In the genomic region with DNA sequence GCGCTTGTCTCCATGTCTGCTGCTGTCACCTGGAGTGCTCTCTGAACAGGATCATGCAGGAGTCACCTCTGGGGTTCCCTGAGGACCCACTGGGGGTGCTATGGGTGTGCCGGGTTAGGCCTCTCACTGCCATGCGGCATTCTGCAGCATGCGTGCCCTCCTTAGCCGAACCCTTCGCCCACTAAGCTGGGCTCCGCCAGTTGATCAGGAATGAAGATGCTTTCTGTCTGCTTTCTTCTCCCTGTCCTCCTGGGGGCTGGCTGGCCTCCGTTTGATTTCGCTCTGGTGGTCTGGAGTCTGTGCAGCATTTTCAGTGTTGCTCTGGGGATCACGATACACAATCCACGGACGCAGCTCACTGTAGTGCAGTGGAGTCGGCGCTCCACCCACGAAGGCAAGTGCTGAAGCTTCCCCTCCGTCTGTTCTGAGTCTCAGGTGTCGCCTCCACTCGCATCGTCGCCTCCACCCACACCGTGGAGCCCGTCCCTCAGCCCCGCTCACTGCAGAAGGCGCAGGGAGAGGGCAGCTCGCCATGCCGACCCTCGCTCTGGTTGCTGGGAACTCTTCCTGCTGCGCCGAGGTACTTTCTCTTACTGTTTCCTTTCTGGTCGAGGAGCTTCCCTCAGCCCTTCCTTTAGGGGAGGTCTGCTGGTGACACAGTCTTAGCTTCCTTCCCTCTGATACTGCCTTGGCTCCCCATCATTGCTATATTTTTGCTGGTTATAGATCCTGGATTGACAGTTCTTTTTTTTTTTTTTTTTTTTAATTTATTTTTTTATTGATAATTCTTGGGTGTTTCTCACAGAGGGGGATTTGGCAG, we compare ENCODE assay signal across 2 cellular contexts.
TF ChIP-seq lines count a peak whose summit lies in the region.

No MANE protein-coding gene starts in this region.

TF ChIP-seq in IMR-90, 13 proteins besides CTCF, POLR2A, EP300 and RAD21:
- no peak for TF ChIP-seq BHLHE40 (IDR thresholded peaks at IDR 0.05; ENCODE audit: low read depth, low read length)
- TF ChIP-seq SMC3 (IDR thresholded peaks at IDR 0.05; ENCODE audit: low read depth, low read length) = no peak
- no peak for TF ChIP-seq MAFK (IDR thresholded peaks at IDR 0.05; ENCODE audit: low read depth, low read length)
- no peak for TF ChIP-seq FOS (IDR thresholded peaks at IDR 0.05; ENCODE audit: low read depth, low read length)
- TF ChIP-seq RCOR1 (IDR thresholded peaks at IDR 0.05; ENCODE audit: insufficient replicate concordance, low read length) = no peak
- no peak for TF ChIP-seq ELK1 (IDR thresholded peaks at IDR 0.05; ENCODE audit: borderline replicate concordance, low read depth, low read length)
- TF ChIP-seq NFE2L2 (IDR thresholded peaks at IDR 0.05; ENCODE audit: low read depth, low read length) = no peak
- TF ChIP-seq MXI1 (IDR thresholded peaks at IDR 0.05; ENCODE audit: borderline replicate concordance, low read depth, low read length) = no peak
- TF ChIP-seq MAZ (IDR thresholded peaks at IDR 0.05; ENCODE audit: borderline replicate concordance, low read depth, low read length) = no peak
- TF ChIP-seq CEBPB (IDR thresholded peaks at IDR 0.05; ENCODE audit: low read depth, low read length) = no peak
- TF ChIP-seq CHD1 (IDR thresholded peaks at IDR 0.05; ENCODE audit: low read depth, low read length) = no peak
- TF ChIP-seq USF2 (IDR thresholded peaks at IDR 0.05; ENCODE audit: low read depth, low read length) = no peak
- TF ChIP-seq RFX5 (IDR thresholded peaks at IDR 0.05; ENCODE audit: low read depth, low read length) = no peak

TF ChIP-seq in GM23338, 12 proteins besides CTCF, POLR2A, EP300 and RAD21:
- TF ChIP-seq STAT1 (IDR thresholded peaks at IDR 0.05; ENCODE audit: unreplicated experiment) (no peak), EZH2phosphoT487 (IDR thresholded peaks at IDR 0.05; ENCODE audit: unreplicated experiment) (no peak), CREB1 (CRISPR knock-in tag; IDR thresholded peaks at IDR 0.05; ENCODE audit: low read depth) (no peak), JUNB (IDR thresholded peaks at IDR 0.05; ENCODE audit: unreplicated experiment) (no peak), ZNF114 (CRISPR knock-in tag; IDR thresholded peaks at IDR 0.05) (no peak), EZH2 (IDR thresholded peaks at IDR 0.05; ENCODE audit: low read depth, unreplicated experiment) (no peak), ZNF331 (CRISPR knock-in tag; IDR thresholded peaks at IDR 0.05; ENCODE audit: low read depth) (no peak), NANOG (IDR thresholded peaks at IDR 0.05; ENCODE audit: borderline replicate concordance) (no peak), POLR2AphosphoS5 (IDR thresholded peaks at IDR 0.05; ENCODE audit: low read depth) (no peak)
- TF ChIP-seq, protein P1, sequence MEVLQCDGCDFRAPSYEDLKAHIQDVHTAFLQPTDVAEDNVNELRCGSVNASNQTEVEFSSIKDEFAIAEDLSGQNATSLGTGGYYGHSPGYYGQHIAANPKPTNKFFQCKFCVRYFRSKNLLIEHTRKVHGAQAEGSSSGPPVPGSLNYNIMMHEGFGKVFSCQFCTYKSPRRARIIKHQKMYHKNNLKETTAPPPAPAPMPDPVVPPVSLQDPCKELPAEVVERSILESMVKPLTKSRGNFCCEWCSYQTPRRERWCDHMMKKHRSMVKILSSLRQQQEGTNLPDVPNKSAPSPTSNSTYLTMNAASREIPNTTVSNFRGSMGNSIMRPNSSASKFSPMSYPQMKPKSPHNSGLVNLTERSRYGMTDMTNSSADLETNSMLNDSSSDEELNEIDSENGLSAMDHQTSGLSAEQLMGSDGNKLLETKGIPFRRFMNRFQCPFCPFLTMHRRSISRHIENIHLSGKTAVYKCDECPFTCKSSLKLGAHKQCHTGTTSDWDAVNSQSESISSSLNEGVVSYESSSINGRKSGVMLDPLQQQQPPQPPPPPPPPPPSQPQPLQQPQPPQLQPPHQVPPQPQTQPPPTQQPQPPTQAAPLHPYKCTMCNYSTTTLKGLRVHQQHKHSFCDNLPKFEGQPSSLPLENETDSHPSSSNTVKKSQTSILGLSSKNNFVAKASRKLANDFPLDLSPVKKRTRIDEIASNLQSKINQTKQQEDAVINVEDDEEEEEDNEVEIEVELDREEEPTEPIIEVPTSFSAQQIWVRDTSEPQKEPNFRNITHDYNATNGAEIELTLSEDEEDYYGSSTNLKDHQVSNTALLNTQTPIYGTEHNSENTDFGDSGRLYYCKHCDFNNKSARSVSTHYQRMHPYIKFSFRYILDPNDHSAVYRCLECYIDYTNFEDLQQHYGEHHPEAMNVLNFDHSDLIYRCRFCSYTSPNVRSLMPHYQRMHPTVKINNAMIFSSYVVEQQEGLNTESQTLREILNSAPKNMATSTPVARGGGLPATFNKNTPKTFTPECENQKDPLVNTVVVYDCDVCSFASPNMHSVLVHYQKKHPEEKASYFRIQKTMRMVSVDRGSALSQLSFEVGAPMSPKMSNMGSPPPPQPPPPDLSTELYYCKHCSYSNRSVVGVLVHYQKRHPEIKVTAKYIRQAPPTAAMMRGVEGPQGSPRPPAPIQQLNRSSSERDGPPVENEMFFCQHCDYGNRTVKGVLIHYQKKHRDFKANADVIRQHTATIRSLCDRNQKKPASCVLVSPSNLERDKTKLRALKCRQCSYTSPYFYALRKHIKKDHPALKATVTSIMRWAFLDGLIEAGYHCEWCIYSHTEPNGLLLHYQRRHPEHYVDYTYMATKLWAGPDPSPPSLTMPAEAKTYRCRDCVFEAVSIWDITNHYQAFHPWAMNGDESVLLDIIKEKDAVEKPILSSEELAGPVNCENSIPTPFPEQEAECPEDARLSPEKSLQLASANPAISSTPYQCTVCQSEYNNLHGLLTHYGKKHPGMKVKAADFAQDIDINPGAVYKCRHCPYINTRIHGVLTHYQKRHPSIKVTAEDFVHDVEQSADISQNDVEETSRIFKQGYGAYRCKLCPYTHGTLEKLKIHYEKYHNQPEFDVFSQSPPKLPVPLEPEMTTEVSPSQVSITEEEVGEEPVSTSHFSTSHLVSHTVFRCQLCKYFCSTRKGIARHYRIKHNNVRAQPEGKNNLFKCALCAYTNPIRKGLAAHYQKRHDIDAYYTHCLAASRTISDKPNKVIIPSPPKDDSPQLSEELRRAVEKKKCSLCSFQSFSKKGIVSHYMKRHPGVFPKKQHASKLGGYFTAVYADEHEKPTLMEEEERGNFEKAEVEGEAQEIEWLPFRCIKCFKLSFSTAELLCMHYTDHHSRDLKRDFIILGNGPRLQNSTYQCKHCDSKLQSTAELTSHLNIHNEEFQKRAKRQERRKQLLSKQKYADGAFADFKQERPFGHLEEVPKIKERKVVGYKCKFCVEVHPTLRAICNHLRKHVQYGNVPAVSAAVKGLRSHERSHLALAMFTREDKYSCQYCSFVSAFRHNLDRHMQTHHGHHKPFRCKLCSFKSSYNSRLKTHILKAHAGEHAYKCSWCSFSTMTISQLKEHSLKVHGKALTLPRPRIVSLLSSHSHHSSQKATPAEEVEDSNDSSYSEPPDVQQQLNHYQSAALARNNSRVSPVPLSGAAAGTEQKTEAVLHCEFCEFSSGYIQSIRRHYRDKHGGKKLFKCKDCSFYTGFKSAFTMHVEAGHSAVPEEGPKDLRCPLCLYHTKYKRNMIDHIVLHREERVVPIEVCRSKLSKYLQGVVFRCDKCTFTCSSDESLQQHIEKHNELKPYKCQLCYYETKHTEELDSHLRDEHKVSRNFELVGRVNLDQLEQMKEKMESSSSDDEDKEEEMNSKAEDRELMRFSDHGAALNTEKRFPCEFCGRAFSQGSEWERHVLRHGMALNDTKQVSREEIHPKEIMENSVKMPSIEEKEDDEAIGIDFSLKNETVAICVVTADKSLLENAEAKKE (CRISPR knock-in tag; IDR thresholded peaks at IDR 0.05) = no peak
- TF ChIP-seq, protein P2, sequence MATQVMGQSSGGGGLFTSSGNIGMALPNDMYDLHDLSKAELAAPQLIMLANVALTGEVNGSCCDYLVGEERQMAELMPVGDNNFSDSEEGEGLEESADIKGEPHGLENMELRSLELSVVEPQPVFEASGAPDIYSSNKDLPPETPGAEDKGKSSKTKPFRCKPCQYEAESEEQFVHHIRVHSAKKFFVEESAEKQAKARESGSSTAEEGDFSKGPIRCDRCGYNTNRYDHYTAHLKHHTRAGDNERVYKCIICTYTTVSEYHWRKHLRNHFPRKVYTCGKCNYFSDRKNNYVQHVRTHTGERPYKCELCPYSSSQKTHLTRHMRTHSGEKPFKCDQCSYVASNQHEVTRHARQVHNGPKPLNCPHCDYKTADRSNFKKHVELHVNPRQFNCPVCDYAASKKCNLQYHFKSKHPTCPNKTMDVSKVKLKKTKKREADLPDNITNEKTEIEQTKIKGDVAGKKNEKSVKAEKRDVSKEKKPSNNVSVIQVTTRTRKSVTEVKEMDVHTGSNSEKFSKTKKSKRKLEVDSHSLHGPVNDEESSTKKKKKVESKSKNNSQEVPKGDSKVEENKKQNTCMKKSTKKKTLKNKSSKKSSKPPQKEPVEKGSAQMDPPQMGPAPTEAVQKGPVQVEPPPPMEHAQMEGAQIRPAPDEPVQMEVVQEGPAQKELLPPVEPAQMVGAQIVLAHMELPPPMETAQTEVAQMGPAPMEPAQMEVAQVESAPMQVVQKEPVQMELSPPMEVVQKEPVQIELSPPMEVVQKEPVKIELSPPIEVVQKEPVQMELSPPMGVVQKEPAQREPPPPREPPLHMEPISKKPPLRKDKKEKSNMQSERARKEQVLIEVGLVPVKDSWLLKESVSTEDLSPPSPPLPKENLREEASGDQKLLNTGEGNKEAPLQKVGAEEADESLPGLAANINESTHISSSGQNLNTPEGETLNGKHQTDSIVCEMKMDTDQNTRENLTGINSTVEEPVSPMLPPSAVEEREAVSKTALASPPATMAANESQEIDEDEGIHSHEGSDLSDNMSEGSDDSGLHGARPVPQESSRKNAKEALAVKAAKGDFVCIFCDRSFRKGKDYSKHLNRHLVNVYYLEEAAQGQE (IDR thresholded peaks at IDR 0.05; ENCODE audit: unreplicated experiment) = no peak
- TF ChIP-seq, protein P3, sequence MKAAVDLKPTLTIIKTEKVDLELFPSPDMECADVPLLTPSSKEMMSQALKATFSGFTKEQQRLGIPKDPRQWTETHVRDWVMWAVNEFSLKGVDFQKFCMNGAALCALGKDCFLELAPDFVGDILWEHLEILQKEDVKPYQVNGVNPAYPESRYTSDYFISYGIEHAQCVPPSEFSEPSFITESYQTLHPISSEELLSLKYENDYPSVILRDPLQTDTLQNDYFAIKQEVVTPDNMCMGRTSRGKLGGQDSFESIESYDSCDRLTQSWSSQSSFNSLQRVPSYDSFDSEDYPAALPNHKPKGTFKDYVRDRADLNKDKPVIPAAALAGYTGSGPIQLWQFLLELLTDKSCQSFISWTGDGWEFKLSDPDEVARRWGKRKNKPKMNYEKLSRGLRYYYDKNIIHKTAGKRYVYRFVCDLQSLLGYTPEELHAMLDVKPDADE (IDR thresholded peaks at IDR 0.05) = no peak
